Comparison of ENCODE assay signal across 1 cellular context in the genomic region with DNA sequence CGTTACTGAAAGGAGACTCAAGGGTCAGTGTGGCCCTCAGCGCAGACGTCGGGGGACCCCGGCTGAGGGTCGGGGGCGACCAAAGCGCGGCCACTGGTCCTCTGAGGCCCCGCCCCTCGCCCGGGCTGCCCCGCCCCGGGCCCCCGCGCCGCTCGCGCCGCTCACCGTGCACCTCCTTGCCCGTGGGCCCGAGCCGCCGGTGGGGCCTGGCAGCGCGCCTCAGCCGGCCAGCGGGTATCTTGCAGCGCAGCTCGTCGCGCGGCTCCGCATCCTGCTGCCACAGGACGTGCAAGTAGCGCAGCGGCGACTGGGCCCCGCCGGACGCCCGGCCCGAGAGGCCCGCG.
TF ChIP-seq lines count a peak whose summit lies in the region.

No MANE protein-coding gene starts in this region.

TF ChIP-seq in H1, 55 proteins besides CTCF, POLR2A, EP300 and RAD21:
- TF ChIP-seq SUZ12 (IDR thresholded peaks at IDR 0.05; ENCODE audit: low read length) (no peak), SAP30 (IDR thresholded peaks at IDR 0.05; ENCODE audit: insufficient read depth, insufficient replicate concordance, low read length) (no peak), SIRT6 (IDR thresholded peaks at IDR 0.05; ENCODE audit: low read length) (no peak), SRF (IDR thresholded peaks at IDR 0.05; ENCODE audit: low read depth, low read length) (no peak), EZH2 (IDR thresholded peaks at IDR 0.05; ENCODE audit: low read depth, low read length, severe bottlenecking) (no peak), NANOG (IDR thresholded peaks at IDR 0.05; ENCODE audit: insufficient read depth, low read depth, low read length, poor library complexity, severe bottlenecking) (no peak), CHD2 (IDR thresholded peaks at IDR 0.05; ENCODE audit: low read length) (no peak), KDM4A (IDR thresholded peaks at IDR 0.05; ENCODE audit: low read depth, low read length, severe bottlenecking) (no peak), TAF7 (optimal IDR thresholded peaks at IDR 0.05; ENCODE audit: borderline replicate concordance, low read depth, low read length) (no peak)
